Comparison of ENCODE assay signal across 1 cellular context in genomic region chr13:91357613-91358383, GRCh38.
TF ChIP-seq lines count a peak whose summit lies in the region.

No MANE protein-coding gene starts in this region.

TF ChIP-seq in endothelial cell of umbilical vein, 7 proteins besides CTCF, POLR2A, EP300 and RAD21:
- TF ChIP-seq FOS (IDR thresholded peaks at IDR 0.05; ENCODE audit: borderline replicate concordance, insufficient read depth, low read length): no peak
- no peak for TF ChIP-seq JUN (IDR thresholded peaks at IDR 0.05; ENCODE audit: borderline replicate concordance, insufficient read depth, insufficient read length, low read depth)
- TF ChIP-seq, protein P1, sequence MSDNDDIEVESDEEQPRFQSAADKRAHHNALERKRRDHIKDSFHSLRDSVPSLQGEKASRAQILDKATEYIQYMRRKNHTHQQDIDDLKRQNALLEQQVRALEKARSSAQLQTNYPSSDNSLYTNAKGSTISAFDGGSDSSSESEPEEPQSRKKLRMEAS (IDR thresholded peaks at IDR 0.05; ENCODE audit: insufficient read depth, insufficient read length): no peak
- TF ChIP-seq POLR2AphosphoS5 (IDR thresholded peaks at IDR 0.05; ENCODE audit: insufficient read depth, low read depth, low read length): no peak
- TF ChIP-seq EZH2 (IDR thresholded peaks at IDR 0.05; ENCODE audit: borderline replicate concordance, low read depth, low read length, severe bottlenecking): no peak
- TF ChIP-seq MYC (IDR thresholded peaks at IDR 0.05; ENCODE audit: low read depth, low read length): no peak
- TF ChIP-seq GATA2 (IDR thresholded peaks at IDR 0.05; ENCODE audit: insufficient read depth, insufficient read length, low read depth, low read length): no peak
